Comparison of ENCODE assay signal across 13 cellular contexts in genomic region chr22:19876941-19877625, GRCh38. TPM values are rescaled to one million over a fixed set of nuclear protein-coding genes. Genes with fewer than 3 reads are reported as not detected.
DNase-seq lines count a peak whose midpoint lies in the region; ATAC-seq and TF ChIP-seq lines count a peak whose summit lies in the region.
"Had no signal": no experiment of that assay in that cellular context is flagged by ENCODE, and none has a peak within 500 bp of the region (broad histone marks: within the 10 kb centered on the region; RNA-seq: fewer than 3 reads in every experiment).

No MANE protein-coding gene starts in this region.

- ATAC-seq in HG02623 (IDR thresholded peaks at IDR 0.05; ENCODE audit: unreplicated experiment) (no peak), GM18909 (IDR thresholded peaks at IDR 0.05; ENCODE audit: poor library complexity, unreplicated experiment) (no peak)

- no peak overlapping the region for H3K27ac Mint-ChIP-seq in chondrocyte (ENCODE audit: unreplicated experiment)
- peak overlapping the region; percentile 82 for H3K27ac Mint-ChIP-seq in osteocyte (ENCODE audit: unreplicated experiment)

- H3K9me3 Mint-ChIP-seq in chondrocyte (ENCODE audit: low read depth) = no peaks in the 10 kb centered on the region
- no peaks in the 10 kb centered on the region for H3K9me3 Mint-ChIP-seq in osteocyte (ENCODE audit: unreplicated experiment)

- H3K27ac ChIP-seq in BLaER1 = peak overlapping the region; percentile 80
- H3K27ac ChIP-seq: C4-2B had no signal

- H3K36me3 ChIP-seq in BLaER1 = no peaks in the 10 kb centered on the region; the same call in 1 of the 2 replicates

- H3K27me3 Mint-ChIP-seq in chondrocyte (ENCODE audit: low read depth) (no peaks in the 10 kb centered on the region), osteocyte (ENCODE audit: unreplicated experiment) (no peaks in the 10 kb centered on the region)

- 0 out of 2 replicates have a peak overlapping the region, but pooled peaks have one; percentile 20 for H3K9ac ChIP-seq in BLaER1

- H3K4me2 ChIP-seq in BLaER1 = peak overlapping the region; percentile 83

- H3K4me1 Mint-ChIP-seq in chondrocyte (ENCODE audit: low read depth) (peaks cover 51% of the 10 kb centered on the region), osteocyte (ENCODE audit: unreplicated experiment) (peaks cover 68% of the 10 kb centered on the region)

- H3K4me3 ChIP-seq in BLaER1 = no peak overlapping the region

- no peaks in the 10 kb centered on the region for H3K27me3 ChIP-seq in BLaER1

- H3K36me3 Mint-ChIP-seq in chondrocyte (ENCODE audit: low read depth) = no peaks in the 10 kb centered on the region
- H3K36me3 Mint-ChIP-seq in osteocyte (ENCODE audit: unreplicated experiment) = no peaks in the 10 kb centered on the region

- DNase-seq in Daoy (ENCODE audit: low read depth) (peak; percentile 11), chondrocyte (ENCODE audit: low spot score) (peak; percentile 86), osteocyte (ENCODE audit: extremely low spot score, unreplicated experiment) (no peak), GM20000 (ENCODE audit: low spot score) (no peak), kidney tubule cell (ENCODE audit: low spot score) (no peak)
- DNase-seq: effector CD8-positive, alpha-beta T cell; NCI-H1092 treated with DMSO at 0.1 percent for 48 hours; NCI-H2171 treated with DMSO at 0.1 percent for 48 hours; stimulated activated CD4-positive, alpha-beta T cell treated with anti-CD3 and anti-CD28 coated beads, Interleukin-2, amount 100 ng/mL, for 24 hours had no signal

- H4K20me1 ChIP-seq in BLaER1 = no peaks in the 10 kb centered on the region

- H3K4me1 ChIP-seq in BLaER1 = peaks cover 66% of the 10 kb centered on the region

- H3K4me3 Mint-ChIP-seq in chondrocyte (ENCODE audit: unreplicated experiment) (no peak overlapping the region), osteocyte (ENCODE audit: unreplicated experiment) (no peak overlapping the region)

- no peak for TF ChIP-seq CTCF in chondrocyte (IDR thresholded peaks at IDR 0.05)
- TF ChIP-seq CTCF in osteocyte (IDR thresholded peaks at IDR 0.05) = no peak
- no peak for TF ChIP-seq CTCF in GM20000 (IDR thresholded peaks at IDR 0.05; ENCODE audit: extremely low read depth, missing control alignments)

- no peaks in the 10 kb centered on the region for H3K9me3 ChIP-seq in BLaER1

RNA-seq across cellular contexts. Expression of gene GNB1L, which starts 22.4 kb away (rescaled TPM):
- 16.1 and 17.0 TPM in 2 replicates for total RNA-seq in Daoy (2014; rRNA removed; shearing (Covaris generic))
- total RNA-seq in chondrocyte (4.9 to 5.3 TPM (median 5.0 TPM) in 3 replicates), osteocyte (6.0 and 6.1 TPM in 2 replicates)

RNA-seq across cellular contexts. Expression of gene RTL10, which starts 22.4 kb away (rescaled TPM):
- total RNA-seq in Daoy (2014; rRNA removed; shearing (Covaris generic)) = 8.2 and 11.2 TPM in 2 replicates
- 15.6 to 24.5 TPM (median 18.2 TPM) in 3 replicates for total RNA-seq in chondrocyte
- total RNA-seq in osteocyte = 28.5 and 30.4 TPM in 2 replicates

Comparison
In these comparisons a context has a peak if more than half of its experiments do, and no peak if none do; other contexts are left out.
1. DNase-seq: peak in Daoy (single experiment) and chondrocyte (single experiment); none in osteocyte (single experiment), GM20000 (single experiment) and kidney tubule cell (single experiment).